Comparison of ENCODE assay signal across 8 cellular contexts in genomic region chr4:185202984-185203379, GRCh38. TPM values are rescaled to one million over a fixed set of nuclear protein-coding genes. Genes with fewer than 3 reads are reported as not detected.
A peak's percentile ranks its signal among the peaks of the same experiment; 100 is the strongest.
DNase-seq lines count a peak whose midpoint lies in the region; ATAC-seq and TF ChIP-seq lines count a peak whose summit lies in the region.

No MANE protein-coding gene starts in this region.

- peak overlapping the region; percentile 70 for H3K4me3 ChIP-seq in HUES6 (ENCODE audit: low read depth, low read length)
- H3K4me3 ChIP-seq in body of pancreas = peak overlapping the region in 1 of 2 donors; percentile 44
- H3K4me3 ChIP-seq in mucosa of rectum (ENCODE audit: low read length in 2 of 2) = peak overlapping the region; percentile 66 to 70

- intact Hi-C loops in body of pancreas (cut with DNase I) = no loop called here

- H3K9me3 ChIP-seq in HUES6 (ENCODE audit: control insufficient read depth, insufficient read depth, low read depth, low read length) (no peaks in the 10 kb centered on the region), body of pancreas (no peaks in the 10 kb centered on the region), mucosa of rectum (ENCODE audit: control insufficient read depth in 2 of 2, low read length in 2 of 2) (no peaks in the 10 kb centered on the region)

- WGBS in body of pancreas, 2 donors = 71% methylated on average over 7 of the region's 7 CpGs

- H3K27ac ChIP-seq in HUES6 (ENCODE audit: low read depth, low read length) (peak overlapping the region; percentile 73; the same call in 1 of the 2 replicates), body of pancreas (peak overlapping the region; percentile 92 to 98 (median 96)), mucosa of rectum (ENCODE audit: low read depth in 2 of 2, low read length in 2 of 2) (peak overlapping the region; percentile 82 to 84)

- H3K27me3 ChIP-seq in HUES6 (ENCODE audit: control insufficient read depth, insufficient read depth, low read length) (peaks cover under 1% of the 10 kb centered on the region; the same call in 1 of the 2 replicates), body of pancreas (no peaks in the 10 kb centered on the region), mucosa of rectum (ENCODE audit: control insufficient read depth in 2 of 2, insufficient read depth in 2 of 2, low read length in 2 of 2) (no peaks in the 10 kb centered on the region)

- TF ChIP-seq POLR2A in body of pancreas (IDR thresholded peaks at IDR 0.05) = no peak

- peak overlapping the region; percentile 68 for H3K9ac ChIP-seq in HUES6 (ENCODE audit: low read length)
- H3K9ac ChIP-seq in mucosa of rectum (ENCODE audit: low read depth in 1 of 2, low read length in 2 of 2) = peak overlapping the region; percentile 18 to 88

- H3K4me1 ChIP-seq in HUES6 (ENCODE audit: control insufficient read depth, insufficient read depth, low read length) = peaks cover 22% of the 10 kb centered on the region
- H3K4me1 ChIP-seq in body of pancreas = peaks cover 22% of the 10 kb centered on the region
- peaks cover 7 to 10% of the 10 kb centered on the region in 2 donors for H3K4me1 ChIP-seq in mucosa of rectum (ENCODE audit: control insufficient read depth in 2 of 2, insufficient read depth in 2 of 2, low read length in 2 of 2)

- TF ChIP-seq CTCF in body of pancreas (IDR thresholded peaks at IDR 0.05) = no peak

- peak; percentile 16 for DNase-seq in activated naive CD4-positive, alpha-beta T cell treated with Interleukin-2 at 50 U/mL for 16 hours
- DNase-seq in activated naive CD4-positive, alpha-beta T cell (lab: John Stamatoyannopoulos, UW) = no peak
- DNase-seq in body of pancreas (peak in 1 of 4 donors; percentile 24), COR-L47 (lab: John Stamatoyannopoulos, UW) (no peak)
- no peak for DNase-seq in NK-92 treated with Interleukin-12 subunit alpha and Interleukin-12 subunit beta, amount 100 ng/mL, for 24 hours (lab: John Stamatoyannopoulos, UW)

- H3K36me3 ChIP-seq in HUES6 (ENCODE audit: control insufficient read depth, insufficient read depth, low read length) (no peaks in the 10 kb centered on the region; the same call in 1 of the 2 replicates), body of pancreas (replicated peaks in 1 of 2; ENCODE audit: insufficient read depth in 1 of 2, low read depth in 2 of 2) (no peaks in the 10 kb centered on the region), mucosa of rectum (ENCODE audit: control insufficient read depth in 2 of 2, insufficient read depth in 2 of 2, low read length in 2 of 2) (peaks cover 0 to 2% of the 10 kb centered on the region in 2 donors)

- ATAC-seq in body of pancreas (no peak), HG03097 (IDR thresholded peaks at IDR 0.05; ENCODE audit: low FRiP score, unreplicated experiment) (no peak)

RNA-seq across cellular contexts. Expression of gene CFAP97, which starts 0.8 kb away (rescaled TPM):
- total RNA-seq in body of pancreas = 10 to 100 TPM; 17.1 to 19.5 TPM

RNA-seq across cellular contexts. Expression of gene SNX25, which starts 6.4 kb away (rescaled TPM):
- 10 to 100 TPM; 16.6 to 25.7 TPM for total RNA-seq in body of pancreas

RNA-seq across cellular contexts. Expression of gene SLC25A4, which starts 59.9 kb away (rescaled TPM):
- 10 to 100 TPM; 11.7 to 21.8 TPM for total RNA-seq in body of pancreas
